ENCODE assay signal across 26 cellular contexts in the genomic region with DNA sequence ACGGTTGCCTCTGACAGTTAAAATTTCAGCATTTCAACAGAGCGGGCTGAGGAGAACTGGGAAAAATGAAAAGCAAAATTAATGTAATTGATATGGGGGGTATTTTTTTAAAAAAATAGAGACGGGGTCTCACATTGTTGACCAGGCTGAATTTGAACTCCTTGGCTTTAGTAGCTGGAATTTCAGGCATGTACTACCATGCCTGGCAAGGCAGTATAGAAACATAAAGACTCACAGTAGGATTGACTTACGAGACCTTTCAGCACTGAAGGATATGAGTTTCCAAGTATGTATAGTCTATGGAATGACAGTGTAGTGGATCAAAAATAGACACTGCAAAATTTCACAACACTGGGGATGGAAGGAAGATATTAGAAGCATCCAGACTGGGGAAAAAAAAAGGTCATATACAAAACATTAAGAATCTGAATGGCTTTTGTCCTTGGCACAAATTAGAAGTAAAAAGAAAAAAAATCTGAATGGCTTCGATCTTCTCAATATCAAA. TPM values are rescaled to one million over a fixed set of nuclear protein-coding genes. Genes with fewer than 3 reads are reported as not detected.
DNase-seq lines count a peak whose midpoint lies in the region; ATAC-seq and TF ChIP-seq lines count a peak whose summit lies in the region.
"Had no signal": no experiment of that assay in that cellular context is flagged by ENCODE, and none has a peak within 500 bp of the region (broad histone marks: within the 10 kb centered on the region; RNA-seq: fewer than 3 reads in every experiment).

No MANE protein-coding gene starts in this region.

- peaks cover 0 to 26% of the 10 kb centered on the region in 2 donors for H3K4me1 ChIP-seq in right atrium auricular region
- H3K4me1 ChIP-seq in gastrocnemius medialis = peaks cover 40 to 57% of the 10 kb centered on the region in 2 donors

- TF ChIP-seq CTCF in right atrium auricular region (IDR thresholded peaks at IDR 0.05) (no peak), glutamatergic neuron (IDR thresholded peaks at IDR 0.05; ENCODE audit: partially characterized antibody, unreplicated experiment) (no peak), gastrocnemius medialis (IDR thresholded peaks at IDR 0.05 in 4 of 5, conservative IDR thresholded peaks at IDR 0.05 in 1 of 5) (no peak)

- H3K27me3 Mint-ChIP-seq in T-helper 17 cell (no peaks in the 10 kb centered on the region), glutamatergic neuron (ENCODE audit: unreplicated experiment) (no peaks in the 10 kb centered on the region)
- H3K27me3 Mint-ChIP-seq: activated B cell treated with CpG ODN at 0.5 μM for 24 hours; dendritic cell treated with granulocyte-macrophage colony-stimulating factor and Interleukin-4, amounts not matched to agents 40 ng/mL and 50 ng/mL, for 4 days; IgD-negative memory B cell had no signal

- no peak overlapping the region for H3K27ac ChIP-seq in right atrium auricular region
- H3K27ac ChIP-seq in gastrocnemius medialis = peak overlapping the region in 3 of 4 donors; percentile 15 to 43 (median 29)
- H3K27ac ChIP-seq: left ventricle myocardium inferior, PC-9, tibial artery had no signal

- intact Hi-C loops in Right ventricle myocardium superior (cut with DNase I) = no loop called here
- intact Hi-C loops in gastrocnemius medialis (cut with DNase I; ENCODE audit: low total_unique reads) = no loop called here

- ATAC-seq in Right ventricle myocardium superior (ENCODE audit: poor library complexity) = peak; percentile 29
- no peak for ATAC-seq in T-helper 17 cell
- ATAC-seq in gastrocnemius medialis = peak in 1 of 2 donors; percentile 39
- ATAC-seq: natural killer cell, Right ventricle myocardium inferior had no signal

- no peak for TF ChIP-seq POLR2A in gastrocnemius medialis (IDR thresholded peaks at IDR 0.05)

- H3K9me3 Mint-ChIP-seq in glutamatergic neuron (ENCODE audit: unreplicated experiment) = peaks cover under 1% of the 10 kb centered on the region
- H3K9me3 Mint-ChIP-seq: activated B cell treated with CpG ODN at 0.5 μM for 24 hours; dendritic cell treated with granulocyte-macrophage colony-stimulating factor and Interleukin-4, amounts not matched to agents 40 ng/mL and 50 ng/mL, for 4 days; IgD-negative memory B cell; natural killer cell had no signal

- H3K4me3 Mint-ChIP-seq in T-helper 17 cell (no peak overlapping the region), glutamatergic neuron (ENCODE audit: unreplicated experiment) (peak overlapping the region; percentile 65)
- H3K4me3 Mint-ChIP-seq: activated B cell treated with CpG ODN at 0.5 μM for 24 hours; dendritic cell treated with granulocyte-macrophage colony-stimulating factor and Interleukin-4, amounts not matched to agents 40 ng/mL and 50 ng/mL, for 4 days; natural killer cell had no signal

- peaks cover 2% of the 10 kb centered on the region for H3K36me3 Mint-ChIP-seq in T-helper 17 cell (ENCODE audit: low read depth)
- H3K36me3 Mint-ChIP-seq in glutamatergic neuron (ENCODE audit: unreplicated experiment) = no peaks in the 10 kb centered on the region
- H3K36me3 Mint-ChIP-seq: natural killer cell had no signal

- H3K27ac Mint-ChIP-seq in T-helper 17 cell (peak overlapping the region; percentile 37), glutamatergic neuron (ENCODE audit: unreplicated experiment) (peak overlapping the region; percentile 60)

- DNase-seq in Right ventricle myocardium superior = no peak
- DNase-seq in right atrium auricular region (ENCODE audit: low spot score) = no peak
- no peak for DNase-seq in T-helper 17 cell
- no peak for DNase-seq in glutamatergic neuron
- DNase-seq in gastrocnemius medialis = no peak
- no peak for DNase-seq in DMS114 treated with DMSO at 0.1 percent for 48 hours (lab: John Stamatoyannopoulos, UW; ENCODE audit: unreplicated experiment)
- no peak for DNase-seq in SK-N-DZ (ENCODE audit: low spot score)
- no peak for DNase-seq in NCI-H2171 (lab: John Stamatoyannopoulos, UW)
- DNase-seq: activated B cell treated with CpG ODN at 0.5 μM for 24 hours; activated CD4-positive, alpha-beta T cell treated with anti-CD3 and anti-CD28 coated beads, Interleukin-2, amount 50 U/mL, for 48 hours; activated naive CD4-positive, alpha-beta T cell treated with anti-CD3 and anti-CD28 coated beads, Interleukin-2, amount 50 U/mL, for 16 hours; anterior cingulate cortex; GDM1; left ventricle myocardium inferior; natural killer cell; NCI-H1092; NCI-H1694 treated with DMSO at 0.1 percent for 48 hours; NCI-H2171 treated with DMSO at 0.1 percent for 48 hours; NCI-H524; PC-9; small intestine; T1000; tibial artery had no signal

- H3K4me3 ChIP-seq in right atrium auricular region (no peak overlapping the region), gastrocnemius medialis (no peak overlapping the region)
- H3K4me3 ChIP-seq: left ventricle myocardium inferior, PC-9, tibial artery had no signal

- in situ Hi-C loops in gastrocnemius medialis (cut with MboI; ENCODE audit: low sequenced_read_pairs in 4 of 4) = loop anchor here in 3 of 4 donors (25.0 kb wide), 3 partner anchors 529 to 604 kb away; partner anchors contain the start of gene YTHDC2 (in 2 of the 3)

- H3K4me1 Mint-ChIP-seq in T-helper 17 cell (peaks cover 39% of the 10 kb centered on the region), glutamatergic neuron (ENCODE audit: low read depth, unreplicated experiment) (peaks cover 35% of the 10 kb centered on the region)

- no peaks in the 10 kb centered on the region for H3K27me3 ChIP-seq in right atrium auricular region
- H3K27me3 ChIP-seq in gastrocnemius medialis = no peaks in the 10 kb centered on the region
- H3K27me3 ChIP-seq: tibial artery had no signal

- H3K36me3 ChIP-seq in right atrium auricular region (no peaks in the 10 kb centered on the region), gastrocnemius medialis (no peaks in the 10 kb centered on the region)
- H3K36me3 ChIP-seq: left ventricle myocardium inferior had no signal

- H3K9me3 ChIP-seq in right atrium auricular region (no peaks in the 10 kb centered on the region), T-helper 17 cell (ENCODE audit: control insufficient read depth, low read length, poor library complexity, severe bottlenecking) (no peaks in the 10 kb centered on the region), gastrocnemius medialis (no peaks in the 10 kb centered on the region)
- H3K9me3 ChIP-seq: left ventricle myocardium inferior, tibial artery had no signal

RNA-seq across cellular contexts. Expression of gene DCP2, which starts 6.8 kb away (rescaled TPM):
- total RNA-seq in Right ventricle myocardium superior (19.2 TPM), right atrium auricular region (10 to 100 TPM; 10.8 to 12.8 TPM), T-helper 17 cell (10 to 100 TPM; 80.0 to 83.6 TPM), glutamatergic neuron (ENCODE audit: unreplicated experiment) (117 TPM), gastrocnemius medialis (10 to 100 TPM in 3 of 4 donors, 1 to 10 TPM in 1; 9.8 to 30.9 (median 27.2) TPM)
- 40.4 and 47.0 TPM in 2 replicates for polyA plus RNA-seq in SK-N-DZ (2014; cell fraction: cytosol; rRNA removed)
- polyA plus RNA-seq in SK-N-DZ (2014; cell fraction: nucleus; rRNA removed) = 30.7 and 33.4 TPM in 2 replicates

Comparison
In these comparisons a context has a peak if more than half of its experiments do, and no peak if none do; other contexts are left out.
1. H3K27ac ChIP-seq: peak in gastrocnemius medialis (3 of 4); none in right atrium auricular region (0 of 2).